Comparison of ENCODE assay signal across 13 cellular contexts in genomic region chr22:24989541-24989951, GRCh38. TPM values are rescaled to one million over a fixed set of nuclear protein-coding genes. Genes with fewer than 3 reads are reported as not detected.
DNase-seq lines count a peak whose midpoint lies in the region; ATAC-seq and TF ChIP-seq lines count a peak whose summit lies in the region.
"Had no signal": no experiment of that assay in that cellular context is flagged by ENCODE, and none has a peak within 500 bp of the region (broad histone marks: within the 10 kb centered on the region; RNA-seq: fewer than 3 reads in every experiment).

No MANE protein-coding gene starts in this region.

- H3K9ac ChIP-seq in Karpas-422 (ENCODE audit: low read length): no peak overlapping the region

- ATAC-seq in left lung: no peak
- ATAC-seq in gastrocnemius medialis: no peak
- no peak for ATAC-seq in CD4-positive, alpha-beta T cell (ENCODE audit: poor library complexity)
- ATAC-seq: body of pancreas had no signal

- no peak overlapping the region for H3K27ac Mint-ChIP-seq in glutamatergic neuron (ENCODE audit: unreplicated experiment)
- H3K27ac Mint-ChIP-seq in CD4-positive, alpha-beta T cell: no peak overlapping the region

- no peaks in the 10 kb centered on the region for H3K36me3 ChIP-seq in left lung
- no peaks in the 10 kb centered on the region for H3K36me3 ChIP-seq in gastrocnemius medialis
- no peaks in the 10 kb centered on the region for H3K36me3 ChIP-seq in Karpas-422 (ENCODE audit: insufficient read depth, low read length)
- H3K36me3 ChIP-seq: SJSA1 had no signal

- no peak for TF ChIP-seq CTCF in dorsolateral prefrontal cortex (IDR thresholded peaks at IDR 0.05 in 54 of 56, conservative IDR thresholded peaks at IDR 0.05 in 2 of 56; ENCODE audit: low read depth in 1 of 56, partially characterized antibody in 56 of 56)
- TF ChIP-seq CTCF in left lung (IDR thresholded peaks at IDR 0.05): no peak
- no peak for TF ChIP-seq CTCF in gastrocnemius medialis (IDR thresholded peaks at IDR 0.05 in 4 of 5, conservative IDR thresholded peaks at IDR 0.05 in 1 of 5)
- TF ChIP-seq CTCF in glutamatergic neuron (IDR thresholded peaks at IDR 0.05; ENCODE audit: partially characterized antibody, unreplicated experiment): no peak
- no peak for TF ChIP-seq CTCF in CD4-positive, alpha-beta T cell (IDR thresholded peaks at IDR 0.05)

- no peak overlapping the region for H2AFZ ChIP-seq in Karpas-422 (ENCODE audit: low read length)

- H3K4me1 Mint-ChIP-seq in glutamatergic neuron (ENCODE audit: low read depth, unreplicated experiment): peaks cover 26% of the 10 kb centered on the region
- peaks cover 3% of the 10 kb centered on the region for H3K4me1 Mint-ChIP-seq in CD4-positive, alpha-beta T cell (ENCODE audit: low read depth)

- H3K79me2 ChIP-seq in Karpas-422 (ENCODE audit: low read length): no peaks in the 10 kb centered on the region

- peak; percentile 26 for DNase-seq in NCI-H226
- DNase-seq in dorsolateral prefrontal cortex: no peak
- DNase-seq in left lung: no peak
- DNase-seq in gastrocnemius medialis: no peak
- no peak for DNase-seq in glutamatergic neuron
- no peak for DNase-seq in Karpas-422
- no peak for DNase-seq in CD4-positive, alpha-beta T cell
- no peak for DNase-seq in NCI-H526 treated with DMSO at 0.1 percent for 48 hours (lab: John Stamatoyannopoulos, UW)
- DNase-seq: activated effector memory CD4-positive, alpha-beta T cell treated with anti-CD3 and anti-CD28 coated beads, Interleukin-2, amount 50 U/mL, for 16 hours; body of pancreas; NCI-H187 treated with DMSO at 0.1 percent for 48 hours; NCI-H82 had no signal

- H3K9me3 ChIP-seq in left lung (no peaks in the 10 kb centered on the region), gastrocnemius medialis (no peaks in the 10 kb centered on the region), Karpas-422 (ENCODE audit: low read length) (no peaks in the 10 kb centered on the region)
- no peaks in the 10 kb centered on the region for H3K9me3 ChIP-seq in CD4-positive, alpha-beta T cell (ENCODE audit: control insufficient read depth, low read length)
- H3K9me3 ChIP-seq: body of pancreas, SJSA1 had no signal

- H3K36me3 Mint-ChIP-seq in glutamatergic neuron (ENCODE audit: unreplicated experiment): no peaks in the 10 kb centered on the region
- no peaks in the 10 kb centered on the region for H3K36me3 Mint-ChIP-seq in CD4-positive, alpha-beta T cell (ENCODE audit: low read depth)

- H3K27me3 ChIP-seq in dorsolateral prefrontal cortex (no peaks in the 10 kb centered on the region), left lung (no peaks in the 10 kb centered on the region), gastrocnemius medialis (no peaks in the 10 kb centered on the region), Karpas-422 (ENCODE audit: low read length) (no peaks in the 10 kb centered on the region)
- no peaks in the 10 kb centered on the region for H3K27me3 ChIP-seq in CD4-positive, alpha-beta T cell (ENCODE audit: control insufficient read depth, insufficient read depth, low read length)
- H3K27me3 ChIP-seq: body of pancreas, SJSA1 had no signal

- CTCF ChIA-PET in CD4-positive, alpha-beta T cell (lab: Charles Lee): no interaction called here

- intact Hi-C loops in dorsolateral prefrontal cortex (cut with DNase I): loop anchor here in 1 of 2 donors (5.0 kb wide), 1 partner anchor 37 kb away; the partner anchor contains the start of gene KIAA1671
- intact Hi-C loops in left lung (cut with DNase I): no loop called here
- intact Hi-C loops in gastrocnemius medialis (cut with DNase I; ENCODE audit: low total_unique reads): no loop called here
- intact Hi-C loops in CD4-positive, alpha-beta T cell (cut with DNase I, micrococcal nuclease): no loop called here

- H3K4me1 ChIP-seq in left lung (peaks cover 0 to 14% of the 10 kb centered on the region in 2 donors), gastrocnemius medialis (peaks cover 0 to 24% of the 10 kb centered on the region in 2 donors), Karpas-422 (ENCODE audit: low read length) (no peaks in the 10 kb centered on the region)
- H3K4me1 ChIP-seq: body of pancreas had no signal

- no peak overlapping the region for H3K4me2 ChIP-seq in Karpas-422 (ENCODE audit: low read depth, low read length, poor library complexity, severe bottlenecking)

- no peaks in the 10 kb centered on the region for H3K9me2 ChIP-seq in Karpas-422 (replicated peaks; ENCODE audit: insufficient read depth, low read length)

- POLR2A ChIA-PET in CD4-positive, alpha-beta T cell (lab: Charles Lee): no interaction called here

- no peaks in the 10 kb centered on the region for H4K20me1 ChIP-seq in Karpas-422 (ENCODE audit: insufficient read depth, low read depth, low read length)

- H3K27me3 Mint-ChIP-seq in glutamatergic neuron (ENCODE audit: unreplicated experiment): peaks cover 9% of the 10 kb centered on the region
- H3K27me3 Mint-ChIP-seq in CD4-positive, alpha-beta T cell: peaks cover 33% of the 10 kb centered on the region

- in situ Hi-C loops in gastrocnemius medialis (cut with MboI; ENCODE audit: low sequenced_read_pairs in 4 of 4): no loop called here

- H3K4me3 Mint-ChIP-seq in glutamatergic neuron (ENCODE audit: unreplicated experiment): no peak overlapping the region
- no peak overlapping the region for H3K4me3 Mint-ChIP-seq in CD4-positive, alpha-beta T cell

- peak overlapping the region in 45 of 59 donors; percentile 18 to 84 (median 59) for H3K27ac ChIP-seq in dorsolateral prefrontal cortex
- peak overlapping the region; percentile 7 to 33 for H3K27ac ChIP-seq in left lung
- peak overlapping the region; percentile 52 to 73 (median 62) for H3K27ac ChIP-seq in gastrocnemius medialis
- H3K27ac ChIP-seq in Karpas-422 (ENCODE audit: low read length): no peak overlapping the region
- no peak overlapping the region for H3K27ac ChIP-seq in CD4-positive, alpha-beta T cell (ENCODE audit: low read depth, low read length)
- H3K27ac ChIP-seq: body of pancreas, SJSA1 had no signal

- peaks cover 2% of the 10 kb centered on the region for H3K9me3 Mint-ChIP-seq in glutamatergic neuron (ENCODE audit: unreplicated experiment)
- no peaks in the 10 kb centered on the region for H3K9me3 Mint-ChIP-seq in CD4-positive, alpha-beta T cell

- H3K4me3 ChIP-seq in dorsolateral prefrontal cortex (no peak overlapping the region), left lung (no peak overlapping the region), gastrocnemius medialis (no peak overlapping the region), Karpas-422 (ENCODE audit: low read length) (no peak overlapping the region)
- H3K4me3 ChIP-seq: body of pancreas, SJSA1 had no signal

- no peak for TF ChIP-seq POLR2A in gastrocnemius medialis (IDR thresholded peaks at IDR 0.05)

RNA-seq across cellular contexts. Expression of gene KIAA1671, which starts 37.0 kb away (rescaled TPM):
- 10 to 100 TPM; 27.6 to 81.6 (median 55.1) TPM for total RNA-seq in dorsolateral prefrontal cortex
- 10 to 100 TPM; 31.9 to 35.0 TPM for total RNA-seq in left lung
- total RNA-seq in gastrocnemius medialis: 10 to 100 TPM; 16.2 to 35.0 (median 21.7) TPM
- 15.3 TPM for total RNA-seq in glutamatergic neuron (ENCODE audit: unreplicated experiment)
- total RNA-seq in Karpas-422 (2014; rRNA removed; shearing (Covaris generic); ENCODE audit: low replicate concordance): not detected in 2 replicates
- total RNA-seq in CD4-positive, alpha-beta T cell: 1 to 10 TPM; 2.6 to 2.9 TPM

RNA-seq across cellular contexts. Expression of gene LHFPL7, which starts 43.1 kb away (rescaled TPM):
- not detected for total RNA-seq in dorsolateral prefrontal cortex
- not detected for total RNA-seq in left lung
- not detected for total RNA-seq in gastrocnemius medialis
- not detected for total RNA-seq in glutamatergic neuron (ENCODE audit: unreplicated experiment)
- total RNA-seq in Karpas-422 (2014; rRNA removed; shearing (Covaris generic); ENCODE audit: low replicate concordance): not detected in 2 replicates
- not detected for total RNA-seq in CD4-positive, alpha-beta T cell
- total RNA-seq: body of pancreas had no signal

Comparison
In these comparisons a context has a peak if more than half of its experiments do, and no peak if none do; other contexts are left out.
1. H3K27ac ChIP-seq: peak in dorsolateral prefrontal cortex (45 of 59), left lung (2 of 2) and gastrocnemius medialis (4 of 4); none in Karpas-422 (single experiment) and CD4-positive, alpha-beta T cell (single experiment).